18 cellular contexts compared by ENCODE assay signal in the genomic region with DNA sequence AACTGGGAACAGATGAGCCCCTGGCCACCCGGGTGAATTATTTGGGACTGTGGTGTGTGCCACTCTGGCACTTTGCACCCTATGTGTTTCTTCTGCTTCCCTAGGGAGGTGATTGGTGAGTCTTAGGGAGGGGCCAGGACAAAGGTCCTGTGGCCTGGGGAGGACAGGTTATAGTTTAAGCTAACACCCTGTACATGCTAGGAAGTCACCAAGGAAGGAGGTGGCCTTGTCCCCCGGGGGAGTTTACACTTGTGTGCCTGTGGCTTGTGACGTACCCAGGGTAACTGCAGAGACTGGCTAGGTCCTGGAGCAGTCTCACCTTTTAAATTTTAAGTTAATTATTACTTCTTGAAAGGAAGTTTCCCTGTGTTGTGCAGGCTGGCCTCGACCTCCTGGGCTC.
DNase-seq lines count a peak whose midpoint lies in the region; ATAC-seq, FAIRE-seq and TF ChIP-seq lines count a peak whose summit lies in the region.
"Had no signal": no experiment of that assay in that cellular context is flagged by ENCODE, and none has a peak within 500 bp of the region (broad histone marks: within the 10 kb centered on the region; RNA-seq: fewer than 3 reads in every experiment).

No MANE protein-coding gene starts in this region.

- FAIRE-seq in A549 (lab: Jason Lieb, UNC): no peak
- FAIRE-seq: H1, RCC 7860 had no signal

- H3K4me3 ChIP-seq in A549 (no peak overlapping the region), hepatocyte (no peak overlapping the region), mucosa of descending colon (no peak overlapping the region), BE2C (ENCODE audit: low read depth, low read length) (no peak overlapping the region)
- H3K4me3 ChIP-seq: MG63 had no signal

- H3K4me3 Mint-ChIP-seq in T-cell: no peak overlapping the region
- H3K4me3 Mint-ChIP-seq: CD4-positive, alpha-beta memory T cell had no signal

- no peak overlapping the region for H3K27ac Mint-ChIP-seq in T-cell
- H3K27ac Mint-ChIP-seq: CD4-positive, alpha-beta memory T cell had no signal

- intact Hi-C loops in mucosa of descending colon (cut with DNase I, micrococcal nuclease): no loop called here

- no peaks in the 10 kb centered on the region for H3K27me3 ChIP-seq in hepatocyte
- no peaks in the 10 kb centered on the region for H3K27me3 ChIP-seq in BE2C
- H3K27me3 ChIP-seq: MG63 had no signal

- H3K27me3 Mint-ChIP-seq in T-cell: no peaks in the 10 kb centered on the region

- 0 out of 6 replicates have a peak overlapping the region, but pooled peaks of 1 of the 2 experiments have one; percentile 22 for H3K27ac ChIP-seq in A549
- peak overlapping the region; percentile 39 for H3K27ac ChIP-seq in hepatocyte
- H3K27ac ChIP-seq: 22Rv1 had no signal

- no peak for TF ChIP-seq RAD21 in A549 (conservative IDR thresholded peaks at IDR 0.05 in 1 of 2, IDR thresholded peaks at IDR 0.05 in 1 of 2)

- no peaks in the 10 kb centered on the region for H3K9me3 Mint-ChIP-seq in T-cell

- no peaks in the 10 kb centered on the region for H3K79me2 ChIP-seq in hepatocyte

- H3K36me3 ChIP-seq in hepatocyte (replicated peaks; ENCODE audit: insufficient read depth, low read depth) (no peaks in the 10 kb centered on the region), mucosa of descending colon (ENCODE audit: low read depth) (no peaks in the 10 kb centered on the region), BE2C (no peaks in the 10 kb centered on the region)
- H3K36me3 ChIP-seq: MG63 had no signal

- H3K4me1 Mint-ChIP-seq in T-cell: no peaks in the 10 kb centered on the region
- H3K4me1 Mint-ChIP-seq: CD4-positive, alpha-beta memory T cell had no signal

- 60% methylated on average over 4 of the region's 4 CpGs for WGBS in A549 (ENCODE audit: missing lambda C conversion rate)
- WGBS in hepatocyte (ENCODE audit: low lambda C conversion rate, missing lambda C conversion rate): 57% methylated on average over 4 of the region's 4 CpGs

- TF ChIP-seq CTCF in A549 (IDR thresholded peaks at IDR 0.05) (no peak), hepatocyte (IDR thresholded peaks at IDR 0.05; ENCODE audit: poor library complexity) (no peak), mucosa of descending colon (IDR thresholded peaks at IDR 0.05) (no peak), BE2C (IDR thresholded peaks at IDR 0.05; ENCODE audit: low read depth, low read length) (no peak)

- H3K9me3 ChIP-seq in A549 (no peaks in the 10 kb centered on the region), hepatocyte (ENCODE audit: low read depth) (no peaks in the 10 kb centered on the region), mucosa of descending colon (no peaks in the 10 kb centered on the region), BE2C (no peaks in the 10 kb centered on the region)
- H3K9me3 ChIP-seq: MG63 had no signal

- CTCF ChIA-PET in A549 (lab: Yijun Ruan, JAX) (no interaction called here), T-cell (lab: Charles Lee) (no interaction called here)

- ATAC-seq in A549 (no peak), GM21423 (IDR thresholded peaks at IDR 0.05; ENCODE audit: unreplicated experiment) (peak; percentile 73), mucosa of descending colon (peak; percentile 98), T-cell (replicated peaks in 1 of 4) (no peak)
- ATAC-seq: SK-N-SH treated with all-trans-retinoic acid at 6 μM for 48 hours had no signal

- TF ChIP-seq POLR2A in A549 (IDR thresholded peaks at IDR 0.05; ENCODE audit: low read length): no peak

- H2AFZ ChIP-seq in hepatocyte: no peak overlapping the region

- DNase-seq in A549 (ENCODE audit: low read depth in 1 of 2, low spot score in 1 of 2): no peak
- DNase-seq in hepatocyte (ENCODE audit: low spot score): peak; percentile 26
- DNase-seq in mucosa of descending colon: peak; percentile 58 to 62 (median 61)
- no peak for DNase-seq in BE2C
- no peak for DNase-seq in anterior cingulate cortex (lab: John Stamatoyannopoulos, UW)
- no peak for DNase-seq in EL
- no peak for DNase-seq in T-cell
- DNase-seq: CD4-positive, alpha-beta memory T cell; MG63; NCI-H1092 treated with DMSO at 0.1 percent for 48 hours; NCI-H2081 treated with DMSO at 0.1 percent for 48 hours; NCI-H524 treated with DMSO at 0.1 percent for 48 hours; SHP77 had no signal

- POLR2A ChIA-PET in A549 (lab: Yijun Ruan, JAX): no interaction called here
- POLR2A ChIA-PET in T-cell (lab: Charles Lee): no interaction called here

- H4K20me1 ChIP-seq in hepatocyte (ENCODE audit: insufficient read depth, poor library complexity, severe bottlenecking): no peaks in the 10 kb centered on the region

- H3K4me1 ChIP-seq in A549 (peaks cover 13% of the 10 kb centered on the region), hepatocyte (ENCODE audit: insufficient read depth) (peaks cover 12% of the 10 kb centered on the region), mucosa of descending colon (ENCODE audit: low read depth) (peaks cover 3% of the 10 kb centered on the region), BE2C (peaks cover 7% of the 10 kb centered on the region)

- H3K36me3 Mint-ChIP-seq in T-cell: no peaks in the 10 kb centered on the region
- H3K36me3 Mint-ChIP-seq: CD4-positive, alpha-beta memory T cell had no signal

- no peak for TF ChIP-seq EP300 in A549 (IDR thresholded peaks at IDR 0.05)

- H3K9me2 ChIP-seq in hepatocyte (replicated peaks; ENCODE audit: insufficient read depth): no peaks in the 10 kb centered on the region

- H3K4me2 ChIP-seq in A549 (0 out of 3 replicates have a peak overlapping the region, but pooled peaks have one; percentile 7), hepatocyte (no peak overlapping the region)

TF ChIP-seq in A549, 52 proteins besides CTCF, POLR2A, EP300 and RAD21:
- TF ChIP-seq, protein P1, sequence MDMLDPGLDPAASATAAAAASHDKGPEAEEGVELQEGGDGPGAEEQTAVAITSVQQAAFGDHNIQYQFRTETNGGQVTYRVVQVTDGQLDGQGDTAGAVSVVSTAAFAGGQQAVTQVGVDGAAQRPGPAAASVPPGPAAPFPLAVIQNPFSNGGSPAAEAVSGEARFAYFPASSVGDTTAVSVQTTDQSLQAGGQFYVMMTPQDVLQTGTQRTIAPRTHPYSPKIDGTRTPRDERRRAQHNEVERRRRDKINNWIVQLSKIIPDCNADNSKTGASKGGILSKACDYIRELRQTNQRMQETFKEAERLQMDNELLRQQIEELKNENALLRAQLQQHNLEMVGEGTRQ (IDR thresholded peaks at IDR 0.05): no peak
- TF ChIP-seq, protein P2, sequence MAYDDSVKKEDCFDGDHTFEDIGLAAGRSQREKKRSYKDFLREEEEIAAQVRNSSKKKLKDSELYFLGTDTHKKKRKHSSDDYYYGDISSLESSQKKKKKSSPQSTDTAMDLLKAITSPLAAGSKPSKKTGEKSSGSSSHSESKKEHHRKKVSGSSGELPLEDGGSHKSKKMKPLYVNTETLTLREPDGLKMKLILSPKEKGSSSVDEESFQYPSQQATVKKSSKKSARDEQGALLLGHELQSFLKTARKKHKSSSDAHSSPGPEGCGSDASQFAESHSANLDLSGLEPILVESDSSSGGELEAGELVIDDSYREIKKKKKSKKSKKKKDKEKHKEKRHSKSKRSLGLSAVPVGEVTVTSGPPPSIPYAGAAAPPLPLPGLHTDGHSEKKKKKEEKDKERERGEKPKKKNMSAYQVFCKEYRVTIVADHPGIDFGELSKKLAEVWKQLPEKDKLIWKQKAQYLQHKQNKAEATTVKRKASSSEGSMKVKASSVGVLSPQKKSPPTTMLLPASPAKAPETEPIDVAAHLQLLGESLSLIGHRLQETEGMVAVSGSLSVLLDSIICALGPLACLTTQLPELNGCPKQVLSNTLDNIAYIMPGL (CRISPR knock-in tag; IDR thresholded peaks at IDR 0.05; ENCODE audit: borderline replicate concordance): no peak

Comparison
In these comparisons a context has a peak if more than half of its experiments do, and no peak if none do; other contexts are left out.
1. ATAC-seq: peak in GM21423 (single experiment) and mucosa of descending colon (single experiment); none in A549 (0 of 2) and T-cell (0 of 4).
2. DNase-seq: peak in hepatocyte (single experiment) and mucosa of descending colon (3 of 3); none in A549 (0 of 2), BE2C (single experiment), anterior cingulate cortex (0 of 58), EL (single experiment) and T-cell (0 of 34).